ENCODE assay signal across 11 cellular contexts in genomic region chr17:42107124-42107523, GRCh38. TPM values are rescaled to one million over a fixed set of nuclear protein-coding genes. Genes with fewer than 3 reads are reported as not detected.
DNase-seq lines count a peak whose midpoint lies in the region; TF ChIP-seq lines count a peak whose summit lies in the region.
"Had no signal": no experiment of that assay in that cellular context is flagged by ENCODE, and none has a peak within 500 bp of the region (broad histone marks: within the 10 kb centered on the region; RNA-seq: fewer than 3 reads in every experiment).

No MANE protein-coding gene starts in this region.

- TF ChIP-seq CTCF in mammary epithelial cell (conservative IDR thresholded peaks at IDR 0.05 in 1 of 2, IDR thresholded peaks at IDR 0.05 in 1 of 2; ENCODE audit: extremely low read depth in 1 of 2, insufficient read depth in 1 of 2, low read depth in 1 of 2, low read length in 2 of 2), result no peak
- no peak for TF ChIP-seq CTCF in MCF 10A (IDR thresholded peaks at IDR 0.05; ENCODE audit: unreplicated experiment)
- no peak for TF ChIP-seq CTCF in stomach (IDR thresholded peaks at IDR 0.05)

- in situ Hi-C loops in mammary epithelial cell (cut with MboI; ENCODE audit: low sequenced_read_pairs in 2 of 2), result loop anchor here in 1 of 2 donors (25.0 kb wide), 1 partner anchor 370 kb away; the partner anchor contains the start of gene HAP1

- H3K27ac ChIP-seq in mammary epithelial cell (ENCODE audit: insufficient read depth, low read depth, low read length) (no peak overlapping the region), SK-N-MC (no peak overlapping the region), stomach (no peak overlapping the region)
- H3K27ac ChIP-seq: PC-9, tibial artery had no signal

- BruUV-seq in mammary epithelial cell (replicated peaks; lab: Mats Ljungman, UMichigan) (no TSS peak), MCF 10A (replicated peaks; lab: Mats Ljungman, UMichigan) (no TSS peak)

- H3K27me3 Mint-ChIP-seq in MCF 10A (ENCODE audit: insufficient read depth, unreplicated experiment), result no peaks in the 10 kb centered on the region

- no peak overlapping the region for H2AFZ ChIP-seq in mammary epithelial cell (ENCODE audit: low read depth, low read length)
- H2AFZ ChIP-seq: PC-9 had no signal

- H4K20me1 ChIP-seq in mammary epithelial cell (ENCODE audit: insufficient read depth, low read length), result no peaks in the 10 kb centered on the region

- H3K79me2 ChIP-seq in mammary epithelial cell (ENCODE audit: insufficient read depth, low read length), result no peaks in the 10 kb centered on the region

- peak overlapping the region; percentile 45 for H3K4me2 ChIP-seq in mammary epithelial cell (ENCODE audit: insufficient read depth, low read depth, low read length)
- H3K4me2 ChIP-seq: PC-9 had no signal

- DNase-seq in mammary epithelial cell, result no peak
- no peak for DNase-seq in MCF 10A (ENCODE audit: unreplicated experiment)
- DNase-seq in SK-N-MC (ENCODE audit: low read depth, low spot score), result no peak
- DNase-seq in stomach, result no peak
- no peak for DNase-seq in kidney tubule cell (ENCODE audit: low spot score)
- DNase-seq in posterior vena cava (ENCODE audit: low spot score), result no peak
- DNase-seq in H4 (ENCODE audit: low spot score), result no peak
- DNase-seq: PC-9 had no signal

- CTCF ChIA-PET in mammary epithelial cell (lab: Charles Lee; ENCODE audit: low non-redundant PET), result no interaction called here
- CTCF ChIA-PET in MCF 10A (lab: Yijun Ruan, JAX), result interaction anchor here (0.6 to 1.0 kb wide), 4 partner anchors 84 to 397 kb away, joined by 3 to 5 read pairs (median 4); no protein-coding TSS in a partner anchor

- POLR2A ChIA-PET in MCF 10A (lab: Yijun Ruan, JAX), result interaction anchor here (0.6 kb wide), 1 partner anchor 14 kb away, joined by 4 read pairs; no protein-coding TSS in a partner anchor

- no peaks in the 10 kb centered on the region for H3K36me3 Mint-ChIP-seq in MCF 10A (ENCODE audit: insufficient read depth, unreplicated experiment)

- TF ChIP-seq POLR2A in stomach (IDR thresholded peaks at IDR 0.05), result no peak

- peaks cover 2% of the 10 kb centered on the region for H3K27me3 ChIP-seq in mammary epithelial cell (ENCODE audit: insufficient read depth, low read length)
- no peaks in the 10 kb centered on the region for H3K27me3 ChIP-seq in stomach
- H3K27me3 ChIP-seq: tibial artery had no signal

- H3K9ac ChIP-seq in mammary epithelial cell (ENCODE audit: insufficient read depth, low read length), result no peak overlapping the region
- no peak overlapping the region for H3K9ac ChIP-seq in SK-N-MC (ENCODE audit: insufficient read length)

- TF ChIP-seq EP300 in stomach (IDR thresholded peaks at IDR 0.05), result no peak

- H3K36me3 ChIP-seq in mammary epithelial cell (ENCODE audit: insufficient read depth, low read length) (no peaks in the 10 kb centered on the region), SK-N-MC (ENCODE audit: insufficient read depth, low read length) (no peaks in the 10 kb centered on the region), stomach (peaks cover 11 to 64% (median 50%) of the 10 kb centered on the region in 4 donors)

- no peak overlapping the region for H3K27ac Mint-ChIP-seq in MCF 10A (ENCODE audit: low read depth, unreplicated experiment)

- dilution Hi-C loops in mammary epithelial cell (cut with HindIII; ENCODE audit: low sequenced_read_pairs), result no loop called here

- H3K9me3 Mint-ChIP-seq in MCF 10A (ENCODE audit: unreplicated experiment), result no peaks in the 10 kb centered on the region

- no peak overlapping the region for H3K4me3 Mint-ChIP-seq in MCF 10A (ENCODE audit: unreplicated experiment)

- no peaks in the 10 kb centered on the region for H3K4me1 Mint-ChIP-seq in MCF 10A (ENCODE audit: insufficient read depth, unreplicated experiment)

- H3K4me1 ChIP-seq in mammary epithelial cell (ENCODE audit: insufficient read depth, low read length), result peaks cover 11% of the 10 kb centered on the region
- peaks cover 9 to 30% (median 24%) of the 10 kb centered on the region in 4 donors for H3K4me1 ChIP-seq in stomach

- H3K4me3 ChIP-seq in mammary epithelial cell (replicated peaks in 1 of 3; ENCODE audit: insufficient read depth in 1 of 3, low read depth in 2 of 3, low read length in 3 of 3) (no peak overlapping the region), SK-N-MC (peak overlapping the region; percentile 68), iPS-18c (ENCODE audit: insufficient read depth, low read depth, low read length) (peak overlapping the region; percentile 41; the same call in 1 of the 2 replicates), stomach (peak overlapping the region in 3 of 4 donors; percentile 17 to 34 (median 31))
- H3K4me3 ChIP-seq: PC-9, tibial artery had no signal

- intact Hi-C loops in mammary epithelial cell (cut with micrococcal nuclease), result no loop called here
- intact Hi-C loops in MCF 10A (cut with micrococcal nuclease), result no loop called here
- intact Hi-C loops in stomach (cut with DNase I; ENCODE audit: low total_unique reads), result no loop called here
- intact Hi-C loops in posterior vena cava (cut with DNase I), result no loop called here

- WGBS in mammary epithelial cell (ENCODE audit: low coverage, missing lambda C conversion rate), result 100% methylated on average over 3 of the region's 6 CpGs
- WGBS in stomach, 5 donors, result 76 to 84% (median 80%) methylated on average over 6 of the region's 6 CpGs

- H3K9me3 ChIP-seq in mammary epithelial cell (replicated peaks; ENCODE audit: insufficient read depth, low read length) (no peaks in the 10 kb centered on the region), SK-N-MC (ENCODE audit: low read depth, low read length) (no peaks in the 10 kb centered on the region), iPS-18c (ENCODE audit: control insufficient read depth, insufficient read depth, low read length) (no peaks in the 10 kb centered on the region), stomach (no peaks in the 10 kb centered on the region)
- H3K9me3 ChIP-seq: tibial artery had no signal

RNA-seq across cellular contexts. Expression of gene DHX58, which starts 5.4 kb away (rescaled TPM):
- total RNA-seq in mammary epithelial cell, result 10 to 100 TPM; 11.7 to 12.2 TPM
- polyA plus RNA-seq in mammary epithelial cell, result 4.8 TPM
- polyA minus RNA-seq in mammary epithelial cell, result 11.0 TPM
- total RNA-seq in MCF 10A (2022), result 2.8 and 4.2 TPM in 2 replicates
- total RNA-seq in stomach, result 10 to 100 TPM in 2 of 5 donors, 1 to 10 TPM in 3; 3.2 to 21.9 (median 9.8) TPM
- polyA plus RNA-seq in stomach, result 10 to 100 TPM; 15.1 to 23.4 (median 20.3) TPM
- total RNA-seq in posterior vena cava, result 10 to 100 TPM in 1 of 2 donors, 1 to 10 TPM in 1; 9.9 to 13.0 TPM
- total RNA-seq in H4 (2014; rRNA removed; shearing (Covaris generic)), result 7.5 and 7.7 TPM in 2 replicates

RNA-seq across cellular contexts. Expression of gene ZNF385C, which starts 8.9 kb away (rescaled TPM):
- under 1 TPM; 0.17 to 0.28 TPM for total RNA-seq in mammary epithelial cell
- polyA plus RNA-seq in mammary epithelial cell, result 0.10 TPM
- polyA minus RNA-seq in mammary epithelial cell, result 0.31 TPM
- total RNA-seq in MCF 10A (2022), result 0.26 and 0.44 TPM in 2 replicates
- total RNA-seq in stomach, result under 1 TPM in 1 of 5 donors, not detected in 4; 0.87 TPM
- polyA plus RNA-seq in stomach, result 1 to 10 TPM in 1 of 3 donors, under 1 TPM in 2; 0.31 to 1.4 (median 0.53) TPM
- total RNA-seq in posterior vena cava, result under 1 TPM; 0.19 to 0.23 TPM
- total RNA-seq in H4 (2014; rRNA removed; shearing (Covaris generic)), result 0.04 TPM in 1 of 2 replicates, not detected in the other
- total RNA-seq: pulmonary artery endothelial cell had no signal

RNA-seq across cellular contexts. Expression of gene KAT2A, which starts 14.0 kb away (rescaled TPM):
- total RNA-seq in mammary epithelial cell (10 to 100 TPM; 12.7 to 30.4 TPM), MCF 10A (2022) (37.4 and 44.6 TPM in 2 replicates), stomach (100 to 1,000 TPM in 1 of 5 donors, 10 to 100 TPM in 4; 10.1 to 114 (median 74.7) TPM), posterior vena cava (10 to 100 TPM; 19.1 to 25.1 TPM)
- polyA plus RNA-seq in mammary epithelial cell (24.6 TPM), stomach (10 to 100 TPM; 25.0 to 90.2 (median 29.3) TPM)
- 22.1 TPM for polyA minus RNA-seq in mammary epithelial cell
- 7.5 and 16.7 TPM in 2 replicates for total RNA-seq in H4 (2014; rRNA removed; shearing (Covaris generic))

RNA-seq across cellular contexts. Expression of gene HSPB9, which starts 15.5 kb away (rescaled TPM):
- total RNA-seq in mammary epithelial cell, result not detected
- polyA plus RNA-seq in mammary epithelial cell, result not detected
- not detected for polyA minus RNA-seq in mammary epithelial cell
- total RNA-seq in MCF 10A (2022), result not detected in 2 replicates
- total RNA-seq in stomach, result not detected
- polyA plus RNA-seq in stomach, result under 1 TPM; 0.25 to 0.61 (median 0.35) TPM
- not detected for total RNA-seq in posterior vena cava
- not detected in 2 replicates for total RNA-seq in H4 (2014; rRNA removed; shearing (Covaris generic))
- total RNA-seq: PC-9, pulmonary artery endothelial cell had no signal

RNA-seq across cellular contexts. Expression of gene RAB5C, which starts 47.7 kb away (rescaled TPM):
- 100 to 1,000 TPM in 1 of 2 donors, 10 to 100 TPM in 1; 98.4 to 135 TPM for total RNA-seq in mammary epithelial cell
- 176 TPM for polyA plus RNA-seq in mammary epithelial cell
- polyA minus RNA-seq in mammary epithelial cell, result 114 TPM
- total RNA-seq in MCF 10A (2022), result 101 and 119 TPM in 2 replicates
- 100 to 1,000 TPM in 1 of 5 donors, 10 to 100 TPM in 4; 26.8 to 105 (median 69.2) TPM for total RNA-seq in stomach
- 100 to 1,000 TPM in 2 of 3 donors, 10 to 100 TPM in 1; 67.0 to 225 (median 170) TPM for polyA plus RNA-seq in stomach
- total RNA-seq in posterior vena cava, result 100 to 1,000 TPM; 116 to 122 TPM
- 67.3 and 79.9 TPM in 2 replicates for total RNA-seq in H4 (2014; rRNA removed; shearing (Covaris generic))

Comparison
In these comparisons a context has a peak if more than half of its experiments do, and no peak if none do; other contexts are left out.
1. H3K4me3 ChIP-seq: peak in SK-N-MC (single experiment), iPS-18c (single experiment) and stomach (3 of 4); none in mammary epithelial cell (0 of 3).